Comparison of ENCODE assay signal across 14 cellular contexts in genomic region chr16:87163637-87164036, GRCh38.
"Had no signal": no experiment of that assay in that cellular context is flagged by ENCODE, and none has a peak within 500 bp of the region (broad histone marks: within the 10 kb centered on the region; RNA-seq: fewer than 3 reads in every experiment).

No MANE protein-coding gene starts in this region.

- H2AFZ ChIP-seq: parathyroid adenoma had no signal

- H3K9ac ChIP-seq: parathyroid adenoma had no signal

- DNase-seq: activated CD4-positive, alpha-beta T cell treated with anti-CD3 and anti-CD28 coated beads, Interleukin-2, amount 10 ng/mL, durations not matched to agents 7 days and 5 days; activated CD4-positive, CD25-positive, alpha-beta regulatory T cell; anterior cingulate cortex; dorsolateral prefrontal cortex; hippocampal formation; left cardiac atrium; lower lobe of right lung; naive B cell; retina; stimulated activated CD4-positive, alpha-beta T cell treated with anti-CD3 and anti-CD28 coated beads, Interleukin-15, amount 100 ng/mL, for 24 hours had no signal

- H3K27me3 ChIP-seq: dorsolateral prefrontal cortex, tibial nerve had no signal

- H3K9me3 ChIP-seq: lower lobe of right lung, tibial nerve had no signal

- FAIRE-seq: TTC549 had no signal

- H3K36me3 ChIP-seq: lower lobe of right lung, tibial nerve had no signal

- H3K4me1 ChIP-seq: lower lobe of right lung, parathyroid adenoma had no signal

- H3K27ac ChIP-seq: dorsolateral prefrontal cortex, lower lobe of right lung, parathyroid adenoma, tibial nerve had no signal

- H3K79me2 ChIP-seq: parathyroid adenoma had no signal

- ATAC-seq: esophagus mucosa, left cardiac atrium, lower lobe of right lung had no signal

- H3K4me3 ChIP-seq: dorsolateral prefrontal cortex, lower lobe of right lung, tibial nerve had no signal
